ENCODE assay signal across 8 cellular contexts in genomic region chr9:36401179-36401740, GRCh38. TPM values are rescaled to one million over a fixed set of nuclear protein-coding genes. Genes with fewer than 3 reads are reported as not detected.
DNase-seq lines count a peak whose midpoint lies in the region; ATAC-seq and TF ChIP-seq lines count a peak whose summit lies in the region.

No MANE protein-coding gene starts in this region.

- H3K27ac Mint-ChIP-seq in Caco-2 (ENCODE audit: unreplicated experiment) (peak overlapping the region; percentile 97), progenitor cell of endocrine pancreas (peak overlapping the region; percentile 100)

- peak; percentile 70 for ATAC-seq in GM19035 (IDR thresholded peaks at IDR 0.05; ENCODE audit: unreplicated experiment)
- ATAC-seq in HG03103 (IDR thresholded peaks at IDR 0.05; ENCODE audit: low read depth, unreplicated experiment) = peak; percentile 57
- ATAC-seq in left ventricle myocardium superior = peak; percentile 90

- DNase-seq in Caco-2 = no peak
- DNase-seq in NCI-H82 treated with DMSO at 0.1 percent for 48 hours (lab: John Stamatoyannopoulos, UW; ENCODE audit: unreplicated experiment) = peak; percentile 65
- DNase-seq in amniotic stem cell (lab: John Stamatoyannopoulos, UW) = peak; percentile 45
- no peak for DNase-seq in left ventricle myocardium superior
- no peak for DNase-seq in progenitor cell of endocrine pancreas (ENCODE audit: low spot score, unreplicated experiment)
- DNase-seq in mesenteric fat pad (ENCODE audit: low spot score) = no peak

- H3K9me3 ChIP-seq in Caco-2 = no peaks in the 10 kb centered on the region

- H3K9me3 Mint-ChIP-seq in Caco-2 (ENCODE audit: unreplicated experiment) (no peaks in the 10 kb centered on the region), progenitor cell of endocrine pancreas (ENCODE audit: low read depth) (peaks cover 3% of the 10 kb centered on the region)

- TSS peak; percentile 41 for BruUV-seq in Caco-2 (replicated peaks; lab: Mats Ljungman, UMichigan)

- peaks cover 19% of the 10 kb centered on the region for H3K4me1 ChIP-seq in Caco-2

- H3K36me3 ChIP-seq in Caco-2 (ENCODE audit: control insufficient read depth, insufficient read depth, low read length) = no peaks in the 10 kb centered on the region

- H3K27me3 ChIP-seq in Caco-2 (replicated peaks; ENCODE audit: control insufficient read depth, insufficient read depth, low read length) = no peaks in the 10 kb centered on the region

- POLR2A ChIA-PET in Caco-2 (lab: Charles Lee) = interaction anchor here (0.6 to 1.0 kb wide), 2 partner anchors 87 to 211 kb away, joined by 3 read pairs; partner anchors contain the start of gene CLTA

- CTCF ChIA-PET in Caco-2 (lab: Charles Lee) = interaction anchor here (0.6 to 1.2 kb wide), 4 partner anchors 49 to 328 kb away, joined by 3 to 4 read pairs (median 3); partner anchors contain the start of gene CLTA

- H3K27me3 Mint-ChIP-seq in Caco-2 (ENCODE audit: insufficient read depth, unreplicated experiment) = no peaks in the 10 kb centered on the region
- H3K27me3 Mint-ChIP-seq in progenitor cell of endocrine pancreas = no peaks in the 10 kb centered on the region

- peaks cover 26% of the 10 kb centered on the region for H3K36me3 Mint-ChIP-seq in Caco-2 (ENCODE audit: insufficient read depth, unreplicated experiment)
- H3K36me3 Mint-ChIP-seq in progenitor cell of endocrine pancreas (ENCODE audit: insufficient read depth) = peaks cover 10% of the 10 kb centered on the region

- H3K4me1 Mint-ChIP-seq in Caco-2 (ENCODE audit: low read depth, unreplicated experiment) (peaks cover 27% of the 10 kb centered on the region), progenitor cell of endocrine pancreas (ENCODE audit: low read depth) (peaks cover 24% of the 10 kb centered on the region)

- H3K4me3 Mint-ChIP-seq in Caco-2 (ENCODE audit: unreplicated experiment) (peak overlapping the region; percentile 85), progenitor cell of endocrine pancreas (ENCODE audit: low read depth) (peak overlapping the region; percentile 90)

- TF ChIP-seq CTCF in Caco-2 (IDR thresholded peaks at IDR 0.05; ENCODE audit: insufficient read depth in 1 of 2, low read depth in 1 of 2, low read length in 1 of 2, severe bottlenecking in 1 of 2, unreplicated experiment in 1 of 2) (no peak), progenitor cell of endocrine pancreas (IDR thresholded peaks at IDR 0.05; ENCODE audit: unreplicated experiment) (no peak)

- peak overlapping the region; percentile 94 for H3K4me3 ChIP-seq in Caco-2 (ENCODE audit: low read depth, low read length)

- intact Hi-C loops in Caco-2 (cut with micrococcal nuclease; ENCODE audit: unreplicated experiment) = no loop called here
- intact Hi-C loops in left ventricle myocardium superior (cut with micrococcal nuclease) = loop anchor here (10.0 kb wide), 1 partner anchor 64 kb away; no protein-coding TSS in a partner anchor

RNA-seq across cellular contexts. Expression of gene RNF38, which starts 1.2 kb away (rescaled TPM):
- total RNA-seq in Caco-2 (2022) = 41.0 and 43.3 TPM in 2 replicates
- total RNA-seq in left ventricle myocardium superior = 30.0 TPM
- total RNA-seq in progenitor cell of endocrine pancreas = 64.7 and 68.3 TPM in 2 replicates
- total RNA-seq in mesenteric fat pad = 31.3 TPM

Comparison
In these comparisons a context has a peak if more than half of its experiments do, and no peak if none do; other contexts are left out.
1. DNase-seq: peak in NCI-H82 treated with DMSO at 0.1 percent for 48 hours (single experiment) and amniotic stem cell (single experiment); none in Caco-2 (0 of 2), left ventricle myocardium superior (single experiment), progenitor cell of endocrine pancreas (single experiment) and mesenteric fat pad (single experiment).
2. Peak in every context shown above with its lines, with median percentiles within 50 percentile points of each other: ATAC-seq.